ENCODE assay signal across 1 cellular context in the genomic region with DNA sequence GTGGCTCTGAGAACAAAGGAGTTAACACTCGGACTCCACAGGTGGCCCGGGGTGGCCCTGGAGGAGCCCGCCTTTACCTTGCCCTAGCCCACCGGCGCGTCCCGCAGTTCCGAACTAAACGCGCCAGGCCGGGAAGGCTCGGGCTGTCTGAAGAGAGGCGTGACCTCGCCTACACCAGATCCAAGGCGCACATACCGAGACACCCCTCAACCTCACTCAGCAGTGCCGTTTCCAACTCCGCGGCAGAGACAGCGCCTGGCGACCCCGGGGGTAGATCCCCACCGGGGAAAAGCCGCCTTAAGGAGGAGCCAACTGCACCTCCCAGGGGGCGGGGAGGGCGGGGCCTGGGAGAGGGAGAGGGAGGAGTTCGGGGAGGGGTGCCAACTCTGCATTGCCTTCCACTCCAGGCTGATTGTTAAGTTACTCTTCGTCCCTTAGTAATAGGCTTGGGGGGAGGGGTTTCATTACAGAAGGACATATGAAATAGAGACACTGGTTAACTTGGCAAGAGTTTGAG.
TF ChIP-seq lines count a peak whose summit lies in the region.

A gene (minus strand): TSS at position 272 of the 517 bp plus-strand sequence. CDS start 1,408 bp downstream, outside the sequence.

TF ChIP-seq in H1, 55 proteins besides CTCF, POLR2A, EP300 and RAD21 (continued from another document):
- no peak for TF ChIP-seq EGR1 (IDR thresholded peaks at IDR 0.05; ENCODE audit: borderline replicate concordance, low read depth, low read length)
- peak; percentile 43 for TF ChIP-seq TAF7 (optimal IDR thresholded peaks at IDR 0.05; ENCODE audit: borderline replicate concordance, low read depth, low read length)
- TF ChIP-seq BCL11A (IDR thresholded peaks at IDR 0.05; ENCODE audit: low read depth in 2 of 2, low read length in 2 of 2) = no peak
- TF ChIP-seq NANOG (IDR thresholded peaks at IDR 0.05; ENCODE audit: insufficient read depth, low read depth, low read length, poor library complexity, severe bottlenecking) = no peak
- TF ChIP-seq BACH1 (IDR thresholded peaks at IDR 0.05; ENCODE audit: low read length) = no peak
- TF ChIP-seq GTF2F1 (IDR thresholded peaks at IDR 0.05; ENCODE audit: borderline replicate concordance, low read depth, low read length) = no peak
- TF ChIP-seq KDM4A (IDR thresholded peaks at IDR 0.05; ENCODE audit: low read depth, low read length, severe bottlenecking) = peak; percentile 35
- peak; percentile 53 for TF ChIP-seq TAF1 (IDR thresholded peaks at IDR 0.05; ENCODE audit: low read depth, low read length)
- TF ChIP-seq HDAC2 (IDR thresholded peaks at IDR 0.05; ENCODE audit: borderline replicate concordance in 1 of 2, low read depth in 2 of 2, low read length in 2 of 2) = 0 out of 4 replicates have a peak, but pooled peaks of 1 of the 2 experiments have one; percentile 2
- TF ChIP-seq CBX8 (IDR thresholded peaks at IDR 0.05; ENCODE audit: borderline replicate concordance, low read depth, low read length) = no peak
- TF ChIP-seq, protein P1, sequence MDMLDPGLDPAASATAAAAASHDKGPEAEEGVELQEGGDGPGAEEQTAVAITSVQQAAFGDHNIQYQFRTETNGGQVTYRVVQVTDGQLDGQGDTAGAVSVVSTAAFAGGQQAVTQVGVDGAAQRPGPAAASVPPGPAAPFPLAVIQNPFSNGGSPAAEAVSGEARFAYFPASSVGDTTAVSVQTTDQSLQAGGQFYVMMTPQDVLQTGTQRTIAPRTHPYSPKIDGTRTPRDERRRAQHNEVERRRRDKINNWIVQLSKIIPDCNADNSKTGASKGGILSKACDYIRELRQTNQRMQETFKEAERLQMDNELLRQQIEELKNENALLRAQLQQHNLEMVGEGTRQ (IDR thresholded peaks at IDR 0.05; ENCODE audit: low read length) = no peak
- TF ChIP-seq PHF8 (conservative IDR thresholded peaks at IDR 0.05; ENCODE audit: low read depth, low read length) = peak; percentile 80
- no peak for TF ChIP-seq YY1 (IDR thresholded peaks at IDR 0.05; ENCODE audit: low read depth, low read length)
- TF ChIP-seq, protein P2, sequence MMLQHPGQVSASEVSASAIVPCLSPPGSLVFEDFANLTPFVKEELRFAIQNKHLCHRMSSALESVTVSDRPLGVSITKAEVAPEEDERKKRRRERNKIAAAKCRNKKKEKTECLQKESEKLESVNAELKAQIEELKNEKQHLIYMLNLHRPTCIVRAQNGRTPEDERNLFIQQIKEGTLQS (IDR thresholded peaks at IDR 0.05; ENCODE audit: insufficient read depth, low read depth, low read length) = no peak
- peak; percentile 8; the same call in 1 of the 2 replicates for TF ChIP-seq CREB1 (IDR thresholded peaks at IDR 0.05)
- peak; percentile 75; the same call in 1 of the 2 replicates for TF ChIP-seq POLR2AphosphoS5 (IDR thresholded peaks at IDR 0.05; ENCODE audit: low read depth, low read length)
- no peak for TF ChIP-seq TEAD4 (IDR thresholded peaks at IDR 0.05; ENCODE audit: low read depth, low read length)
